In genomic region chrX:103845165-103845653, GRCh38 we compare ENCODE assay signal across 8 cellular contexts. TPM values are rescaled to one million over a fixed set of nuclear protein-coding genes. Genes with fewer than 3 reads are reported as not detected.
DNase-seq lines count a peak whose midpoint lies in the region; ATAC-seq lines count a peak whose summit lies in the region.

No MANE protein-coding gene starts in this region.

- peaks cover 3% of the 10 kb centered on the region for H3K4me1 Mint-ChIP-seq in activated T-helper 2 cell treated with anti-CD3 and anti-CD28 coated beads, Interferon-gamma antibody, Interleukin-2, Interleukin-4, amounts not matched to agents 10 μg/mL and 5 μg/mL and 100 μg/mL, durations not matched to agents 14 hours and 24 hours and 36 hours (ENCODE audit: low read depth)

- H3K9me3 Mint-ChIP-seq in activated naive CD4-positive, alpha-beta T cell treated with anti-CD3 and anti-CD28 coated beads, Interleukin-2, amount 50 U/mL, for 72 hours = no peaks in the 10 kb centered on the region
- H3K9me3 Mint-ChIP-seq in activated T-helper 2 cell treated with anti-CD3 and anti-CD28 coated beads, Interferon-gamma antibody, Interleukin-2, Interleukin-4, amounts not matched to agents 10 μg/mL and 5 μg/mL and 100 μg/mL, durations not matched to agents 14 hours and 24 hours and 36 hours = no peaks in the 10 kb centered on the region

- DNase-seq in DMS79 (lab: John Stamatoyannopoulos, UW) = peak; percentile 6
- DNase-seq in RPMI7951 (ENCODE audit: low read depth) = peak; percentile 41
- DNase-seq in activated naive CD4-positive, alpha-beta T cell treated with anti-CD3 and anti-CD28 coated beads, Interleukin-2, amount 50 U/mL, for 72 hours (ENCODE audit: low spot score in 2 of 2) = peak in 1 of 2 donors; percentile 38
- DNase-seq in Right ventricle myocardium superior = peak; percentile 58
- DNase-seq in pulmonary artery endothelial cell (ENCODE audit: low read depth, low spot score) = peak; percentile 17
- no peak for DNase-seq in activated T-helper 2 cell treated with anti-CD3 and anti-CD28 coated beads, Interferon-gamma antibody, Interleukin-2, Interleukin-4, amounts not matched to agents 10 μg/mL and 5 μg/mL and 100 μg/mL, durations not matched to agents 14 hours and 24 hours and 36 hours (ENCODE audit: low spot score)

- H3K27me3 Mint-ChIP-seq in activated T-helper 2 cell treated with anti-CD3 and anti-CD28 coated beads, Interferon-gamma antibody, Interleukin-2, Interleukin-4, amounts not matched to agents 10 μg/mL and 5 μg/mL and 100 μg/mL, durations not matched to agents 14 hours and 24 hours and 36 hours (ENCODE audit: low read depth) = peaks cover 2% of the 10 kb centered on the region

- intact Hi-C loops in Right ventricle myocardium superior (cut with DNase I) = no loop called here
- intact Hi-C loops in activated T-helper 2 cell treated with anti-CD3 and anti-CD28 coated beads, Interferon-gamma antibody, Interleukin-2, Interleukin-4, amounts not matched to agents 10 μg/mL and 5 μg/mL and 100 μg/mL, durations not matched to agents 14 hours and 24 hours and 36 hours (cut with micrococcal nuclease) = loop anchor here (1.0 kb wide), 2 partner anchors 96 to 293 kb away; no protein-coding TSS in a partner anchor

- no peak overlapping the region for H3K27ac Mint-ChIP-seq in activated naive CD4-positive, alpha-beta T cell treated with anti-CD3 and anti-CD28 coated beads, Interleukin-2, amount 50 U/mL, for 72 hours
- H3K27ac Mint-ChIP-seq in activated T-helper 2 cell treated with anti-CD3 and anti-CD28 coated beads, Interferon-gamma antibody, Interleukin-2, Interleukin-4, amounts not matched to agents 10 μg/mL and 5 μg/mL and 100 μg/mL, durations not matched to agents 14 hours and 24 hours and 36 hours = no peak overlapping the region

- no peak overlapping the region for H3K4me3 Mint-ChIP-seq in activated T-helper 2 cell treated with anti-CD3 and anti-CD28 coated beads, Interferon-gamma antibody, Interleukin-2, Interleukin-4, amounts not matched to agents 10 μg/mL and 5 μg/mL and 100 μg/mL, durations not matched to agents 14 hours and 24 hours and 36 hours (ENCODE audit: low read depth)

- peaks cover 0 to 3% of the 10 kb centered on the region in 2 donors for H3K36me3 Mint-ChIP-seq in activated naive CD4-positive, alpha-beta T cell treated with anti-CD3 and anti-CD28 coated beads, Interleukin-2, amount 50 U/mL, for 72 hours
- no peaks in the 10 kb centered on the region for H3K36me3 Mint-ChIP-seq in activated T-helper 2 cell treated with anti-CD3 and anti-CD28 coated beads, Interferon-gamma antibody, Interleukin-2, Interleukin-4, amounts not matched to agents 10 μg/mL and 5 μg/mL and 100 μg/mL, durations not matched to agents 14 hours and 24 hours and 36 hours (ENCODE audit: low read depth)

- ATAC-seq in GM21360 (IDR thresholded peaks at IDR 0.05; ENCODE audit: unreplicated experiment) = peak; percentile 95
- ATAC-seq in HG03558 (IDR thresholded peaks at IDR 0.05; ENCODE audit: extremely low read depth, unreplicated experiment) = peak; percentile 62
- peak; percentile 55 to 58 for ATAC-seq in activated naive CD4-positive, alpha-beta T cell treated with anti-CD3 and anti-CD28 coated beads, Interleukin-2, amount 50 U/mL, for 72 hours
- ATAC-seq in Right ventricle myocardium superior (ENCODE audit: poor library complexity) = peak; percentile 83

RNA-seq across cellular contexts. Expression of gene RAB9B, which starts 13.2 kb away (rescaled TPM):
- under 0.01 TPM in 1 of 2 replicates, not detected in the other for total RNA-seq in RPMI7951 (2014; rRNA removed; shearing (Covaris generic))
- total RNA-seq in activated naive CD4-positive, alpha-beta T cell treated with anti-CD3 and anti-CD28 coated beads, Interleukin-2, amount 50 U/mL, for 72 hours = under 1 TPM; 0.41 to 0.95 TPM
- total RNA-seq in Right ventricle myocardium superior (28.0 TPM), pulmonary artery endothelial cell (0.35 and 0.40 TPM in 2 replicates)
- 0.55 and 0.62 TPM in 2 replicates for total RNA-seq in activated T-helper 2 cell treated with anti-CD3 and anti-CD28 coated beads, Interferon-gamma antibody, Interleukin-2, Interleukin-4, amounts not matched to agents 10 μg/mL and 5 μg/mL and 100 μg/mL, durations not matched to agents 14 hours and 24 hours and 36 hours

Comparison
In these comparisons a context has a peak if more than half of its experiments do, and no peak if none do; other contexts are left out.
1. RNA of gene RAB9B, which starts 13.2 kb away (total RNA-seq): 28.0 TPM in Right ventricle myocardium superior (single experiment); 0.41 to 0.95 TPM in activated naive CD4-positive, alpha-beta T cell treated with anti-CD3 and anti-CD28 coated beads, Interleukin-2, amount 50 U/mL, for 72 hours, 0.55 to 0.62 TPM in activated T-helper 2 cell treated with anti-CD3 and anti-CD28 coated beads, Interferon-gamma antibody, Interleukin-2, Interleukin-4, amounts not matched to agents 10 μg/mL and 5 μg/mL and 100 μg/mL, durations not matched to agents 14 hours and 24 hours and 36 hours, 0.35 to 0.40 TPM in pulmonary artery endothelial cell and under 0.01 TPM in RPMI7951; every median in the first group is over 10 times any median in the second.
2. Peak in every context shown above with its lines, with median percentiles within 50 percentile points of each other: ATAC-seq.